ENCODE assay signal across 8 cellular contexts in the genomic region with DNA sequence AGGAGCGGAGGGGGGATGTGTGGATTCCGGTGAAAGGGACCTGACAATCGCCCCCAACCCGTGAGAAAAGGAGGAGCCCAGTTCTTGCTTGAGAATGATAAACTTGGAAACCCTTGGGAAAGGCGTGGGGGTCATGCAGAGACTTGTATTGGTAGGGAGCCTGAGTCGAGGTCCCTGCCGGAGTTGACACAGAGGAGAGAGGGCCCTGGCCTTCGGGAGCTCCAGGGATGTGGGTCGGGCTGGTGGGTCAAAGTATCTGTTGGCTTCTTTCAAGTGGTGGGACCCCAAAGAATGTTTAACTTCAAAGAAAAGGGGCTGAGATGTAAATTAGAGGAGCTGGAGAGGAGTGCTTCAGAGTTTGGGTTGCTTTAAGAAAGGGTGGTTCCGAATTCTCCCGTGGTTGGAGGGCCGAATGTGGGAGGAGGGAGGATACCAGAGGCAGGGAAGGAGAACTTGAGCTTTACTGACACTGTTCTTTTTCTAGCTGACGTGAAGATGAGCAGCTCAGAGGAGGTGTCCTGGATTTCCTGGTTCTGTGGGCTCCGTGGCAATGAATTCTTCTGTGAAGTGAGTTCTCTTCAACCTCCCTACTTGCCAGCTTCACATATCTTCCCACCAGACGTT. TPM values are rescaled to one million over a fixed set of nuclear protein-coding genes. Genes with fewer than 3 reads are reported as not detected.
DNase-seq lines count a peak whose midpoint lies in the region; ATAC-seq, FAIRE-seq and TF ChIP-seq lines count a peak whose summit lies in the region.

No MANE protein-coding gene starts in this region.

- FAIRE-seq in HepG2 (lab: Jason Lieb, UNC), result no peak

- intact Hi-C loops in adrenal gland (cut with DNase I), result no loop called here
- intact Hi-C loops in HepG2 (cut with micrococcal nuclease; ENCODE audit: unreplicated experiment), result loop anchor here (5.0 kb wide), 2 partner anchors 44 to 166 kb away; partner anchors contain the start of gene PRRC2A
- intact Hi-C loops in tibial artery (cut with DNase I; ENCODE audit: low total_unique reads), result loop anchor here (5.0 kb wide), 1 partner anchor 171 kb away; no protein-coding TSS in a partner anchor
- intact Hi-C loops in posterior vena cava (cut with DNase I), result no loop called here

- TF ChIP-seq CTCF in adrenal gland (IDR thresholded peaks at IDR 0.05) (no peak), HepG2 (CRISPR knock-in tag; IDR thresholded peaks at IDR 0.05) (no peak), tibial artery (IDR thresholded peaks at IDR 0.05) (no peak), GM13976 (IDR thresholded peaks at IDR 0.05; ENCODE audit: borderline replicate concordance, control extremely low read depth, extremely low read depth, insufficient read depth, missing control alignments) (no peak)

- ATAC-seq in HepG2 (no peak), HG02571 (IDR thresholded peaks at IDR 0.05; ENCODE audit: unreplicated experiment) (no peak)

- no TSS peak for BruUV-seq in HepG2 (replicated peaks; lab: Mats Ljungman, UMichigan)

- H3K9ac ChIP-seq in HepG2 (ENCODE audit: insufficient read depth, low read depth, low read length), result peak overlapping the region; percentile 96

- peak overlapping the region; percentile 82 to 96 (median 89) for H3K27ac ChIP-seq in adrenal gland
- H3K27ac ChIP-seq in HepG2 (ENCODE audit: extremely low read length, insufficient read depth, low read length), result peak overlapping the region; percentile 99
- H3K27ac ChIP-seq in tibial artery, result peak overlapping the region; percentile 93 to 94

- peak; percentile 60 for DNase-seq in activated CD8-positive, alpha-beta memory T cell treated with anti-CD3 and anti-CD28 coated beads, Interleukin-2, amount 50 U/mL, for 48 hours
- no peak for DNase-seq in activated CD8-positive, alpha-beta memory T cell treated with anti-CD3 and anti-CD28 coated beads, Interleukin-2, amount 50 U/mL, for 4 hours
- DNase-seq in adrenal gland (no peak), HepG2 (ENCODE audit: low spot score) (no peak), tibial artery (no peak), posterior vena cava (ENCODE audit: low spot score) (no peak), GM13976 (ENCODE audit: low spot score) (no peak)

- H3K9me3 ChIP-seq in adrenal gland (replicated peaks in 1 of 3) (no peaks in the 10 kb centered on the region), HepG2 (ENCODE audit: low read length) (no peaks in the 10 kb centered on the region), tibial artery (no peaks in the 10 kb centered on the region)

- H3K36me3 ChIP-seq in adrenal gland (replicated peaks in 1 of 2) (peaks cover 0 to 55% of the 10 kb centered on the region in 2 donors), HepG2 (replicated peaks in 1 of 2; ENCODE audit: control insufficient read depth in 1 of 2, insufficient read depth in 2 of 2, low read length in 2 of 2) (peaks cover 29 to 55% of the 10 kb centered on the region in 2 experiments), tibial artery (peaks cover 43 to 60% (median 57%) of the 10 kb centered on the region in 3 donors)

- CTCF ChIA-PET in HepG2 (lab: Yijun Ruan, JAX; ENCODE audit: low intra/inter-chr PET ratio, low total read pairs), result no interaction called here

- H3K27me3 ChIP-seq in adrenal gland, result no peaks in the 10 kb centered on the region
- H3K27me3 ChIP-seq in HepG2 (ENCODE audit: control insufficient read depth in 1 of 2, insufficient read depth in 2 of 2, low read length in 2 of 2), result no peaks in the 10 kb centered on the region; a peak in 1 of 5 replicates
- no peaks in the 10 kb centered on the region for H3K27me3 ChIP-seq in tibial artery

- 2 to 4% (median 3%) methylated on average over 14 to 15 of the region's 15 CpGs for WGBS in adrenal gland, 4 donors
- WGBS in HepG2 (ENCODE audit: low lambda C conversion rate), result 1% methylated on average over 15 of the region's 15 CpGs

- no peak overlapping the region for H2AFZ ChIP-seq in HepG2 (ENCODE audit: low read length)

- peaks cover 7 to 38% of the 10 kb centered on the region in 2 donors for H3K4me1 ChIP-seq in adrenal gland (replicated peaks in 1 of 2)
- H3K4me1 ChIP-seq in HepG2 (ENCODE audit: insufficient read depth, low read length), result peaks cover 64% of the 10 kb centered on the region
- peaks cover 0 to 57% (median 42%) of the 10 kb centered on the region in 4 donors for H3K4me1 ChIP-seq in tibial artery

- peak overlapping the region; percentile 69 to 95 (median 88) for H3K4me3 ChIP-seq in adrenal gland
- peak overlapping the region; percentile 93 to 98 (median 94) for H3K4me3 ChIP-seq in HepG2 (replicated peaks in 1 of 3; ENCODE audit: insufficient read depth in 1 of 3, low read depth in 2 of 3, low read length in 3 of 3)
- peak overlapping the region; percentile 77 to 88 for H3K4me3 ChIP-seq in tibial artery

- TF ChIP-seq POLR2A in adrenal gland (IDR thresholded peaks at IDR 0.05) (no peak), HepG2 (IDR thresholded peaks at IDR 0.05; ENCODE audit: insufficient read depth in 1 of 2, low read depth in 2 of 2, low read length in 2 of 2) (no peak; a peak in 1 of 4 replicates)

- H3K4me2 ChIP-seq in HepG2 (ENCODE audit: low read depth, low read length), result peak overlapping the region; percentile 93

- no peaks in the 10 kb centered on the region for H4K20me1 ChIP-seq in HepG2 (ENCODE audit: insufficient read depth, low read length)

- POLR2A ChIA-PET in HepG2 (lab: Yijun Ruan, JAX), result interaction anchor here (1.0 to 7.0 kb wide), 9 partner anchors 13 to 279 kb away, joined by 3 to 438 read pairs (median 6); partner anchors contain the start of genes ABHD16A, APOM, BAG6 and CFB

- no peak for TF ChIP-seq RAD21 in HepG2 (CRISPR knock-in tag; IDR thresholded peaks at IDR 0.05)

- H3K79me2 ChIP-seq in HepG2 (ENCODE audit: insufficient read depth, low read length), result peaks cover 58% of the 10 kb centered on the region

- no peak for TF ChIP-seq EP300 in HepG2 (IDR thresholded peaks at IDR 0.05; ENCODE audit: low read depth in 2 of 2, low read length in 2 of 2)
- no peak for TF ChIP-seq EP300 in HepG2 (CRISPR knock-in tag; IDR thresholded peaks at IDR 0.05; ENCODE audit: borderline replicate concordance)

- in situ Hi-C loops in HepG2 (cut with HindIII; ENCODE audit: extremely low pct_ligation_motif_present, low pct_unique_long_range_greater_than_20kb), result no loop called here
- in situ Hi-C loops in GM13976 (cut with MboI; ENCODE audit: low sequenced_read_pairs, unreplicated experiment), result no loop called here

RNA-seq across cellular contexts. Expression of gene CSNK2B, which starts 0.6 kb away (rescaled TPM):
- total RNA-seq in adrenal gland (100 to 1,000 TPM; 142 to 324 (median 206) TPM), HepG2 (2016; rRNA removed; fragmentation: Illumina TruSeq; extraction: Trizol) (296 and 316 TPM in 2 replicates), posterior vena cava (10 to 100 TPM; 85.2 to 90.4 TPM)
- polyA plus RNA-seq in adrenal gland (100 to 1,000 TPM; 171 to 239 (median 236) TPM), HepG2 (2011; rRNA removed) (111 and 116 TPM in 2 replicates)
- total RNA-seq in HepG2 (2016; cell fraction: cytosol; rRNA removed; fragmentation: Illumina TruSeq; extraction: Trizol; ENCODE audit: low read depth), result 132 and 145 TPM in 2 replicates
- total RNA-seq in HepG2 (2016; cell fraction: insoluble cytoplasmic fraction; rRNA removed; fragmentation: Illumina TruSeq; extraction: Trizol), result 301 and 303 TPM in 2 replicates
- total RNA-seq in HepG2 (2016; cell fraction: membrane; rRNA removed; fragmentation: Illumina TruSeq; extraction: Trizol), result 151 and 176 TPM in 2 replicates
- 129 and 139 TPM in 2 replicates for total RNA-seq in HepG2 (2016; cell fraction: nucleus; rRNA removed; fragmentation: Illumina TruSeq; extraction: Trizol)
- polyA plus RNA-seq in HepG2 (2011; cell fraction: cytosol; rRNA removed), result 142 and 147 TPM in 2 replicates
- 240 and 247 TPM in 2 replicates for polyA plus RNA-seq in HepG2 (2011; cell fraction: nucleus; rRNA removed)
- 320 and 331 TPM in 2 replicates for polyA plus RNA-seq in HepG2 (2012)
- 180 and 199 TPM in 2 replicates for polyA plus RNA-seq in HepG2 (2016; cell fraction: cytosol; fragmentation: Illumina TruSeq; extraction: Trizol; ENCODE audit: low read depth)
- 438 and 490 TPM in 2 replicates for polyA plus RNA-seq in HepG2 (2016; cell fraction: insoluble cytoplasmic fraction; fragmentation: Illumina TruSeq; extraction: Trizol; ENCODE audit: low read depth)
- polyA plus RNA-seq in HepG2 (2016; cell fraction: membrane; fragmentation: Illumina TruSeq; extraction: Trizol; ENCODE audit: low read depth), result 209 and 226 TPM in 2 replicates
- 322 and 332 TPM in 2 replicates for polyA plus RNA-seq in HepG2 (2016; cell fraction: nucleus; fragmentation: Illumina TruSeq; extraction: Trizol; ENCODE audit: insufficient read depth, low read depth)
- polyA minus RNA-seq in HepG2 (2011; rRNA and poly(A)+ RNA removed; ENCODE audit: low replicate concordance), result 147 and 199 TPM in 2 replicates
- polyA minus RNA-seq in HepG2 (2011; cell fraction: cytosol; rRNA and poly(A)+ RNA removed), result 85.2 and 86.7 TPM in 2 replicates
- polyA minus RNA-seq in HepG2 (2011; cell fraction: nucleus; rRNA and poly(A)+ RNA removed), result 61.5 and 67.4 TPM in 2 replicates

RNA-seq across cellular contexts. Expression of gene GPANK1, which starts 1.7 kb away (rescaled TPM):
- total RNA-seq in adrenal gland, result 10 to 100 TPM; 10.2 to 61.2 (median 17.4) TPM
- 10 to 100 TPM in 2 of 3 donors, 1 to 10 TPM in 1; 7.4 to 18.3 (median 17.6) TPM for polyA plus RNA-seq in adrenal gland
- total RNA-seq in HepG2 (2016; rRNA removed; fragmentation: Illumina TruSeq; extraction: Trizol), result 22.8 and 25.3 TPM in 2 replicates
- total RNA-seq in HepG2 (2016; cell fraction: cytosol; rRNA removed; fragmentation: Illumina TruSeq; extraction: Trizol; ENCODE audit: low read depth), result 7.9 and 10.4 TPM in 2 replicates
- 25.6 and 26.7 TPM in 2 replicates for total RNA-seq in HepG2 (2016; cell fraction: insoluble cytoplasmic fraction; rRNA removed; fragmentation: Illumina TruSeq; extraction: Trizol)
- 18.6 and 20.8 TPM in 2 replicates for total RNA-seq in HepG2 (2016; cell fraction: membrane; rRNA removed; fragmentation: Illumina TruSeq; extraction: Trizol)
- 18.0 and 18.5 TPM in 2 replicates for total RNA-seq in HepG2 (2016; cell fraction: nucleus; rRNA removed; fragmentation: Illumina TruSeq; extraction: Trizol)
- 14.8 and 15.4 TPM in 2 replicates for polyA plus RNA-seq in HepG2 (2011; rRNA removed)
- 18.7 and 20.1 TPM in 2 replicates for polyA plus RNA-seq in HepG2 (2011; cell fraction: cytosol; rRNA removed)
- polyA plus RNA-seq in HepG2 (2011; cell fraction: nucleus; rRNA removed), result 17.4 and 17.7 TPM in 2 replicates
- polyA plus RNA-seq in HepG2 (2012), result 15.6 and 16.2 TPM in 2 replicates
- 7.6 and 8.6 TPM in 2 replicates for polyA plus RNA-seq in HepG2 (2016; cell fraction: cytosol; fragmentation: Illumina TruSeq; extraction: Trizol; ENCODE audit: low read depth)
- polyA plus RNA-seq in HepG2 (2016; cell fraction: insoluble cytoplasmic fraction; fragmentation: Illumina TruSeq; extraction: Trizol; ENCODE audit: low read depth), result 28.7 and 31.2 TPM in 2 replicates
- 13.3 and 14.4 TPM in 2 replicates for polyA plus RNA-seq in HepG2 (2016; cell fraction: membrane; fragmentation: Illumina TruSeq; extraction: Trizol; ENCODE audit: low read depth)
- 26.3 and 27.8 TPM in 2 replicates for polyA plus RNA-seq in HepG2 (2016; cell fraction: nucleus; fragmentation: Illumina TruSeq; extraction: Trizol; ENCODE audit: insufficient read depth, low read depth)
- 12.3 and 17.1 TPM in 2 replicates for polyA minus RNA-seq in HepG2 (2011; rRNA and poly(A)+ RNA removed; ENCODE audit: low replicate concordance)
- 5.2 and 7.5 TPM in 2 replicates for polyA minus RNA-seq in HepG2 (2011; cell fraction: cytosol; rRNA and poly(A)+ RNA removed)
- 19.2 and 19.6 TPM in 2 replicates for polyA minus RNA-seq in HepG2 (2011; cell fraction: nucleus; rRNA and poly(A)+ RNA removed)
- 10 to 100 TPM in 1 of 2 donors, 1 to 10 TPM in 1; 7.8 to 10.1 TPM for total RNA-seq in posterior vena cava

RNA-seq across cellular contexts. Expression of gene LY6G5B, which starts 3.3 kb away (rescaled TPM):
- 10 to 100 TPM in 1 of 8 donors, 1 to 10 TPM in 5, under 1 TPM in 2; 0.48 to 13.3 (median 3.2) TPM for total RNA-seq in adrenal gland
- 10 to 100 TPM in 1 of 3 donors, 1 to 10 TPM in 2; 4.2 to 13.4 (median 8.1) TPM for polyA plus RNA-seq in adrenal gland
- 0.73 and 7.8 TPM in 2 replicates for total RNA-seq in HepG2 (2016; rRNA removed; fragmentation: Illumina TruSeq; extraction: Trizol)
- 0.79 and 1.3 TPM in 2 replicates for total RNA-seq in HepG2 (2016; cell fraction: cytosol; rRNA removed; fragmentation: Illumina TruSeq; extraction: Trizol; ENCODE audit: low read depth)
- 0.71 and 7.4 TPM in 2 replicates for total RNA-seq in HepG2 (2016; cell fraction: insoluble cytoplasmic fraction; rRNA removed; fragmentation: Illumina TruSeq; extraction: Trizol)
- total RNA-seq in HepG2 (2016; cell fraction: membrane; rRNA removed; fragmentation: Illumina TruSeq; extraction: Trizol), result 1.2 and 1.3 TPM in 2 replicates
- total RNA-seq in HepG2 (2016; cell fraction: nucleus; rRNA removed; fragmentation: Illumina TruSeq; extraction: Trizol), result 13.8 and 17.8 TPM in 2 replicates
- polyA plus RNA-seq in HepG2 (2011; rRNA removed), result 14.7 and 15.7 TPM in 2 replicates
- 1.1 and 1.2 TPM in 2 replicates for polyA plus RNA-seq in HepG2 (2011; cell fraction: cytosol; rRNA removed)
- polyA plus RNA-seq in HepG2 (2011; cell fraction: nucleus; rRNA removed), result 102 and 104 TPM in 2 replicates
- 19.5 and 22.0 TPM in 2 replicates for polyA plus RNA-seq in HepG2 (2012)
- polyA plus RNA-seq in HepG2 (2016; cell fraction: cytosol; fragmentation: Illumina TruSeq; extraction: Trizol; ENCODE audit: low read depth), result 0.57 and 0.94 TPM in 2 replicates
- 0.30 and 0.72 TPM in 2 replicates for polyA plus RNA-seq in HepG2 (2016; cell fraction: insoluble cytoplasmic fraction; fragmentation: Illumina TruSeq; extraction: Trizol; ENCODE audit: low read depth)
- polyA plus RNA-seq in HepG2 (2016; cell fraction: membrane; fragmentation: Illumina TruSeq; extraction: Trizol; ENCODE audit: low read depth), result 0.59 and 1.7 TPM in 2 replicates
- polyA plus RNA-seq in HepG2 (2016; cell fraction: nucleus; fragmentation: Illumina TruSeq; extraction: Trizol; ENCODE audit: insufficient read depth, low read depth), result 63.2 and 72.0 TPM in 2 replicates
- polyA minus RNA-seq in HepG2 (2011; rRNA and poly(A)+ RNA removed; ENCODE audit: low replicate concordance), result 8.7 and 9.9 TPM in 2 replicates
- polyA minus RNA-seq in HepG2 (2011; cell fraction: cytosol; rRNA and poly(A)+ RNA removed), result 0.49 and 0.70 TPM in 2 replicates
- polyA minus RNA-seq in HepG2 (2011; cell fraction: nucleus; rRNA and poly(A)+ RNA removed), result 24.8 and 28.5 TPM in 2 replicates
- total RNA-seq in posterior vena cava, result 1 to 10 TPM; 9.5 to 9.8 TPM

RNA-seq across cellular contexts. Expression of gene C6orf47, which starts 5.9 kb away (rescaled TPM):
- total RNA-seq in adrenal gland, result 10 to 100 TPM; 23.8 to 37.0 (median 27.4) TPM
- 10 to 100 TPM; 17.9 to 23.6 (median 20.0) TPM for polyA plus RNA-seq in adrenal gland
- 15.5 and 18.1 TPM in 2 replicates for total RNA-seq in HepG2 (2016; rRNA removed; fragmentation: Illumina TruSeq; extraction: Trizol)
- total RNA-seq in HepG2 (2016; cell fraction: cytosol; rRNA removed; fragmentation: Illumina TruSeq; extraction: Trizol; ENCODE audit: low read depth), result 4.0 and 4.6 TPM in 2 replicates
- 16.8 and 18.5 TPM in 2 replicates for total RNA-seq in HepG2 (2016; cell fraction: insoluble cytoplasmic fraction; rRNA removed; fragmentation: Illumina TruSeq; extraction: Trizol)
- total RNA-seq in HepG2 (2016; cell fraction: membrane; rRNA removed; fragmentation: Illumina TruSeq; extraction: Trizol), result 10.4 and 12.5 TPM in 2 replicates
- 11.7 and 13.0 TPM in 2 replicates for total RNA-seq in HepG2 (2016; cell fraction: nucleus; rRNA removed; fragmentation: Illumina TruSeq; extraction: Trizol)
- polyA plus RNA-seq in HepG2 (2011; rRNA removed), result 1.7 and 2.1 TPM in 2 replicates
- polyA plus RNA-seq in HepG2 (2011; cell fraction: cytosol; rRNA removed), result 1.5 TPM in 2 replicates
- 3.0 and 3.3 TPM in 2 replicates for polyA plus RNA-seq in HepG2 (2011; cell fraction: nucleus; rRNA removed)
- polyA plus RNA-seq in HepG2 (2012), result 3.3 and 4.4 TPM in 2 replicates
- 1.9 and 2.9 TPM in 2 replicates for polyA plus RNA-seq in HepG2 (2016; cell fraction: cytosol; fragmentation: Illumina TruSeq; extraction: Trizol; ENCODE audit: low read depth)
- 12.2 and 12.5 TPM in 2 replicates for polyA plus RNA-seq in HepG2 (2016; cell fraction: insoluble cytoplasmic fraction; fragmentation: Illumina TruSeq; extraction: Trizol; ENCODE audit: low read depth)
- 5.2 and 6.9 TPM in 2 replicates for polyA plus RNA-seq in HepG2 (2016; cell fraction: membrane; fragmentation: Illumina TruSeq; extraction: Trizol; ENCODE audit: low read depth)
- polyA plus RNA-seq in HepG2 (2016; cell fraction: nucleus; fragmentation: Illumina TruSeq; extraction: Trizol; ENCODE audit: insufficient read depth, low read depth), result 11.9 and 12.9 TPM in 2 replicates
- polyA minus RNA-seq in HepG2 (2011; rRNA and poly(A)+ RNA removed; ENCODE audit: low replicate concordance), result 3.9 and 10.7 TPM in 2 replicates
- 1.2 and 1.3 TPM in 2 replicates for polyA minus RNA-seq in HepG2 (2011; cell fraction: cytosol; rRNA and poly(A)+ RNA removed)
- polyA minus RNA-seq in HepG2 (2011; cell fraction: nucleus; rRNA and poly(A)+ RNA removed), result 5.3 and 6.1 TPM in 2 replicates
- 10 to 100 TPM; 18.8 to 19.3 TPM for total RNA-seq in posterior vena cava

RNA-seq across cellular contexts. Expression of gene APOM, which starts 10.8 kb away (rescaled TPM):
- total RNA-seq in adrenal gland (1 to 10 TPM in 7 of 8 donors, not detected in 1; 2.3 to 4.7 (median 4.0) TPM), HepG2 (2016; rRNA removed; fragmentation: Illumina TruSeq; extraction: Trizol) (52.9 and 98.2 TPM in 2 replicates), posterior vena cava (1 to 10 TPM in 1 of 2 donors, under 1 TPM in 1; 0.60 to 1.2 TPM)
- polyA plus RNA-seq in adrenal gland (10 to 100 TPM in 2 of 3 donors, 1 to 10 TPM in 1; 6.4 to 18.2 (median 10.7) TPM), HepG2 (2011; rRNA removed) (1,140 and 1,216 TPM in 2 replicates)
- 43.4 and 48.4 TPM in 2 replicates for total RNA-seq in HepG2 (2016; cell fraction: cytosol; rRNA removed; fragmentation: Illumina TruSeq; extraction: Trizol; ENCODE audit: low read depth)
- total RNA-seq in HepG2 (2016; cell fraction: insoluble cytoplasmic fraction; rRNA removed; fragmentation: Illumina TruSeq; extraction: Trizol), result 49.1 and 105 TPM in 2 replicates
- total RNA-seq in HepG2 (2016; cell fraction: membrane; rRNA removed; fragmentation: Illumina TruSeq; extraction: Trizol), result 24.9 and 27.7 TPM in 2 replicates
- 80.5 and 97.5 TPM in 2 replicates for total RNA-seq in HepG2 (2016; cell fraction: nucleus; rRNA removed; fragmentation: Illumina TruSeq; extraction: Trizol)
- polyA plus RNA-seq in HepG2 (2011; cell fraction: cytosol; rRNA removed), result 931 and 1,024 TPM in 2 replicates
- polyA plus RNA-seq in HepG2 (2011; cell fraction: nucleus; rRNA removed), result 672 and 801 TPM in 2 replicates
- polyA plus RNA-seq in HepG2 (2012), result 414 and 633 TPM in 2 replicates
- 40.2 and 51.8 TPM in 2 replicates for polyA plus RNA-seq in HepG2 (2016; cell fraction: cytosol; fragmentation: Illumina TruSeq; extraction: Trizol; ENCODE audit: low read depth)
- polyA plus RNA-seq in HepG2 (2016; cell fraction: insoluble cytoplasmic fraction; fragmentation: Illumina TruSeq; extraction: Trizol; ENCODE audit: low read depth), result 55.3 and 56.0 TPM in 2 replicates
- polyA plus RNA-seq in HepG2 (2016; cell fraction: membrane; fragmentation: Illumina TruSeq; extraction: Trizol; ENCODE audit: low read depth), result 20.7 and 25.6 TPM in 2 replicates
- 129 and 139 TPM in 2 replicates for polyA plus RNA-seq in HepG2 (2016; cell fraction: nucleus; fragmentation: Illumina TruSeq; extraction: Trizol; ENCODE audit: insufficient read depth, low read depth)
- polyA minus RNA-seq in HepG2 (2011; rRNA and poly(A)+ RNA removed; ENCODE audit: low replicate concordance), result 3.4 and 446 TPM in 2 replicates
- 154 and 168 TPM in 2 replicates for polyA minus RNA-seq in HepG2 (2011; cell fraction: cytosol; rRNA and poly(A)+ RNA removed)
- 110 and 177 TPM in 2 replicates for polyA minus RNA-seq in HepG2 (2011; cell fraction: nucleus; rRNA and poly(A)+ RNA removed)

Comparison
In these comparisons a context has a peak if more than half of its experiments do, and no peak if none do; other contexts are left out.
1. intact Hi-C loops: an anchor here in HepG2 (5.0 kb wide) and tibial artery (5.0 kb wide); none called in adrenal gland and posterior vena cava.